In genomic region chr3:50089603-50089945, GRCh38 we compare ENCODE assay signal across 8 cellular contexts. TPM values are rescaled to one million over a fixed set of nuclear protein-coding genes. Genes with fewer than 3 reads are reported as not detected.
DNase-seq lines count a peak whose midpoint lies in the region; ATAC-seq and TF ChIP-seq lines count a peak whose summit lies in the region.

No MANE protein-coding gene starts in this region.

- no peak for TF ChIP-seq CTCF in GM06990 (IDR thresholded peaks at IDR 0.05; ENCODE audit: insufficient read depth, low read length, poor library complexity, severe bottlenecking)
- no peak for TF ChIP-seq CTCF in right lobe of liver (IDR thresholded peaks at IDR 0.05)
- TF ChIP-seq CTCF in type B pancreatic cell (conservative IDR thresholded peaks at IDR 0.05): no peak

- peaks cover 4% of the 10 kb centered on the region for H3K9me3 Mint-ChIP-seq in type B pancreatic cell

- H3K4me3 Mint-ChIP-seq in type B pancreatic cell: peak overlapping the region; percentile 99

- TF ChIP-seq POLR2A in right lobe of liver (IDR thresholded peaks at IDR 0.05): no peak

- H3K4me1 ChIP-seq in right lobe of liver: peaks cover 0 to 14% (median 3%) of the 10 kb centered on the region in 4 donors

- peak overlapping the region; percentile 88 for H3K4me3 ChIP-seq in GM06990 (replicated peaks; ENCODE audit: low read depth, low read length)
- peak overlapping the region; percentile 100 for H3K4me3 ChIP-seq in Jurkat, Clone E6-1 (ENCODE audit: low read length)
- peak overlapping the region; percentile 89 to 99 (median 99) for H3K4me3 ChIP-seq in right lobe of liver

- H3K27me3 ChIP-seq in GM06990 (replicated peaks; ENCODE audit: control insufficient read depth, insufficient read depth, low read length): no peaks in the 10 kb centered on the region
- H3K27me3 ChIP-seq in right lobe of liver: no peaks in the 10 kb centered on the region

- DNase-seq in GM06990 (ENCODE audit: extremely low read depth, insufficient read length): no peak
- DNase-seq in Jurkat, Clone E6-1 (ENCODE audit: low read depth, low spot score): no peak
- peak; percentile 5 to 11 for DNase-seq in T47D (ENCODE audit: low read depth in 1 of 2, low spot score in 1 of 2)
- DNase-seq in right lobe of liver: peak in 1 of 3 donors; percentile 25
- DNase-seq in type B pancreatic cell (ENCODE audit: extremely low spot score, unreplicated experiment): no peak
- no peak for DNase-seq in NCI-H2107 treated with DMSO at 0.1 percent for 48 hours (lab: John Stamatoyannopoulos, UW; ENCODE audit: unreplicated experiment)

- peak overlapping the region; percentile 91 to 97 (median 95) for H3K27ac ChIP-seq in right lobe of liver

- peaks cover 16% of the 10 kb centered on the region for H3K36me3 ChIP-seq in GM06990 (ENCODE audit: control insufficient read depth, insufficient read depth, low read length)
- peaks cover 5 to 44% (median 28%) of the 10 kb centered on the region in 4 donors for H3K36me3 ChIP-seq in right lobe of liver

- no peaks in the 10 kb centered on the region for H3K9me3 ChIP-seq in right lobe of liver

- ATAC-seq in right lobe of liver: peak in 3 of 4 donors; percentile 9 to 23 (median 16)
- no peak for ATAC-seq in HG03439 (IDR thresholded peaks at IDR 0.05; ENCODE audit: unreplicated experiment)
- ATAC-seq in GM21717 (IDR thresholded peaks at IDR 0.05; ENCODE audit: unreplicated experiment): no peak

- no peaks in the 10 kb centered on the region for H3K27me3 Mint-ChIP-seq in type B pancreatic cell

- intact Hi-C loops in right lobe of liver (cut with DNase I): no loop called here

- H3K27ac Mint-ChIP-seq in type B pancreatic cell: peak overlapping the region; percentile 96

- 1% methylated on average over 16 of the region's 16 CpGs for WGBS in right lobe of liver (ENCODE audit: insufficient coverage, low coverage, low lambda C conversion rate, missing lambda C conversion rate)

- H3K36me3 Mint-ChIP-seq in type B pancreatic cell: peaks cover 20% of the 10 kb centered on the region

- H3K4me1 Mint-ChIP-seq in type B pancreatic cell (ENCODE audit: unreplicated experiment): peaks cover 11% of the 10 kb centered on the region

- in situ Hi-C loops in T47D (cut with HindIII; ENCODE audit: low pct_unique_long_range_greater_than_20kb, low sequenced_read_pairs): no loop called here

RNA-seq across cellular contexts. Expression of gene RBM5, which starts 0.9 kb away (rescaled TPM):
- 114 TPM for polyA plus RNA-seq in Jurkat, Clone E6-1 (2012; ENCODE audit: insufficient read depth, insufficient read length)
- total RNA-seq in right lobe of liver (10 to 100 TPM; 42.1 to 62.4 (median 46.4) TPM), type B pancreatic cell (ENCODE audit: low replicate concordance) (170 and 244 TPM in 2 replicates)

Comparison
In these comparisons a context has a peak if more than half of its experiments do, and no peak if none do; other contexts are left out.
1. DNase-seq: peak in T47D (2 of 2); none in GM06990 (single experiment), Jurkat, Clone E6-1 (single experiment), type B pancreatic cell (single experiment) and NCI-H2107 treated with DMSO at 0.1 percent for 48 hours (single experiment).
2. ATAC-seq: peak in right lobe of liver (3 of 4); none in HG03439 (single experiment) and GM21717 (single experiment).
3. Peak in every context shown above with its lines, with median percentiles within 50 percentile points of each other: H3K4me3 ChIP-seq.